1 cellular context compared by ENCODE assay signal in the genomic region with DNA sequence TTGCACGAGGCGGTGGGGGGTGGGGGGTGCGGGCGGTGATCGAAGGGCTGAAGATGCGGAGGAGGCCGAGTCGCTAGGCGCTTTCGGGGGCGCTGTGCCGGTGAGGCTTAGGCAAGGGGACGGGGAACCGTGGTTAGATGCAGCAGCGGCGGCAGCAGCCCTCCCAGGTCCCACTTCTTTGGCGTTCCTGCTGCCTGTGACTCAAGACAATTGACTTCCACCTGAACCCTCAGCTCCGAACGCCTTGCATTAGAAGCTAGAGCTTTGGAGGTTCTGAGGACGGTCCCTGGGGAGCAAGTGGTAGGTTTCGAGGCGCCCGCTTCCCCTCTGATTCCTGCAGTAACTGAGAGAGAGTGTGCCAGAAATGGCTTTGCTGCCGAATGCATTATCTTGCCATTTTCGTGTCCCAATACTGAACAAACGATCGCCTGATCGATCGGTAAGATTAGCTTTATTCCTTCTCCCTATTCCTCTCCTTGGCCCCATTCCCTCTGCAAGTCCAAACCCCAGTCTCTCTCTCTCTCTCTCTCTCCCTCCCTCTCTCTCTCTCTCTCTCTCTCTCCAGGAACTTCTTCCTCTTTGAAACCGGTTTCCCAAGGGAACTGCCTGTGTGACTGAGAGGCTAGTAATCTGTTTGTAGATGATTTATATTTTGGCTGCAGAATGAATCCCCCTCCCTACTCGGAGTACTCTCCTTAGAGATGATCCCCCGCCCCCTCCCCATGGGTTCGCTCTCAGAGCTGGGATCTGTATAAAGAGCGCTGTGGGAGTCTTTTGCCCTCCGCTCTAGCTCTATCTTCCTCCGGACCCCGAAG.
TF ChIP-seq lines count a peak whose summit lies in the region.

No MANE protein-coding gene starts in this region.

TF ChIP-seq in WTC11, 78 proteins besides CTCF, POLR2A, EP300 and RAD21 (continued from another document):
- TF ChIP-seq ZBTB43 (CRISPR knock-in tag; IDR thresholded peaks at IDR 0.05): 0 out of 2 replicates have a peak, but pooled peaks have one; percentile 36
- TF ChIP-seq, protein P1, sequence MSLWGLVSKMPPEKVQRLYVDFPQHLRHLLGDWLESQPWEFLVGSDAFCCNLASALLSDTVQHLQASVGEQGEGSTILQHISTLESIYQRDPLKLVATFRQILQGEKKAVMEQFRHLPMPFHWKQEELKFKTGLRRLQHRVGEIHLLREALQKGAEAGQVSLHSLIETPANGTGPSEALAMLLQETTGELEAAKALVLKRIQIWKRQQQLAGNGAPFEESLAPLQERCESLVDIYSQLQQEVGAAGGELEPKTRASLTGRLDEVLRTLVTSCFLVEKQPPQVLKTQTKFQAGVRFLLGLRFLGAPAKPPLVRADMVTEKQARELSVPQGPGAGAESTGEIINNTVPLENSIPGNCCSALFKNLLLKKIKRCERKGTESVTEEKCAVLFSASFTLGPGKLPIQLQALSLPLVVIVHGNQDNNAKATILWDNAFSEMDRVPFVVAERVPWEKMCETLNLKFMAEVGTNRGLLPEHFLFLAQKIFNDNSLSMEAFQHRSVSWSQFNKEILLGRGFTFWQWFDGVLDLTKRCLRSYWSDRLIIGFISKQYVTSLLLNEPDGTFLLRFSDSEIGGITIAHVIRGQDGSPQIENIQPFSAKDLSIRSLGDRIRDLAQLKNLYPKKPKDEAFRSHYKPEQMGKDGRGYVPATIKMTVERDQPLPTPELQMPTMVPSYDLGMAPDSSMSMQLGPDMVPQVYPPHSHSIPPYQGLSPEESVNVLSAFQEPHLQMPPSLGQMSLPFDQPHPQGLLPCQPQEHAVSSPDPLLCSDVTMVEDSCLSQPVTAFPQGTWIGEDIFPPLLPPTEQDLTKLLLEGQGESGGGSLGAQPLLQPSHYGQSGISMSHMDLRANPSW (CRISPR knock-in tag; conservative IDR thresholded peaks at IDR 0.05; ENCODE audit: low read depth): no peak
- TF ChIP-seq, protein P2, sequence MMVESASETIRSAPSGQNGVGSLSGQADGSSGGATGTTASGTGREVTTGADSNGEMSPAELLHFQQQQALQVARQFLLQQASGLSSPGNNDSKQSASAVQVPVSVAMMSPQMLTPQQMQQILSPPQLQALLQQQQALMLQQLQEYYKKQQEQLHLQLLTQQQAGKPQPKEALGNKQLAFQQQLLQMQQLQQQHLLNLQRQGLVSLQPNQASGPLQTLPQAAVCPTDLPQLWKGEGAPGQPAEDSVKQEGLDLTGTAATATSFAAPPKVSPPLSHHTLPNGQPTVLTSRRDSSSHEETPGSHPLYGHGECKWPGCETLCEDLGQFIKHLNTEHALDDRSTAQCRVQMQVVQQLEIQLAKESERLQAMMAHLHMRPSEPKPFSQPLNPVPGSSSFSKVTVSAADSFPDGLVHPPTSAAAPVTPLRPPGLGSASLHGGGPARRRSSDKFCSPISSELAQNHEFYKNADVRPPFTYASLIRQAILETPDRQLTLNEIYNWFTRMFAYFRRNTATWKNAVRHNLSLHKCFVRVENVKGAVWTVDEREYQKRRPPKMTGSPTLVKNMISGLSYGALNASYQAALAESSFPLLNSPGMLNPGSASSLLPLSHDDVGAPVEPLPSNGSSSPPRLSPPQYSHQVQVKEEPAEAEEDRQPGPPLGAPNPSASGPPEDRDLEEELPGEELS (CRISPR knock-in tag; IDR thresholded peaks at IDR 0.05): 0 out of 2 replicates have a peak, but pooled peaks have one; percentile 71
